17 cellular contexts compared by ENCODE assay signal in the genomic region with DNA sequence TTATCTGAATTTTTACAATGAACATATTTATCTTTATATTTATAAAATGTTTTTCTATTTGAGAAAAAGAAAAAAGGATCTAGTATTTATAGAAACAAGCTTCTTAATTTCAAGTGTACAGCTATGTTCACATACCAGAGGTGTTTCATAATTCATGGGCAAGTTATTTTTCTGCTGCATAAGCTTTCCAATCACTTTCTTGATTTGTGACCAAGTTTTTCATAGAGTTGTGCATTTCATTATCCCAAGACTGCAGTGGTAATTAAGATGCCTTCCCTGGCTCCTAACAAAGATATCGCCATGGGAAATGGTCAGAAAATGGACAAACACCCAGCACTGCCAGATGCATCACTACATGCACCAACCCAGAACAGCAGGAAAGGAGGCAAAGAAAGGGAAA.
"Had no signal": no experiment of that assay in that cellular context is flagged by ENCODE, and none has a peak within 500 bp of the region (broad histone marks: within the 10 kb centered on the region; RNA-seq: fewer than 3 reads in every experiment).

No MANE protein-coding gene starts in this region.

- H3K27ac Mint-ChIP-seq: activated naive CD4-positive, alpha-beta T cell treated with anti-CD3 and anti-CD28 coated beads, Interleukin-2, amount 10 ng/mL, durations not matched to agents 7 days and 5 days; activated T-helper 17 cell treated with anti-CD3 and anti-CD28 coated beads, Interleukin-2, amount 50 U/mL, for 72 hours; effector memory CD8-positive, alpha-beta T cell; progenitor cell of endocrine pancreas; stimulated activated memory B cell treated with anti-CD40 and anti-IgM and Interleukin-4, amounts not matched to agents 10 μg/mL and 1 μg/mL and 100 μg/mL, for 72 hours; WTC11 had no signal

- H3K9me3 ChIP-seq: lower lobe of right lung, tibial nerve, vagina had no signal

- H3K27me3 Mint-ChIP-seq: activated naive CD4-positive, alpha-beta T cell treated with anti-CD3 and anti-CD28 coated beads, Interleukin-2, amount 10 ng/mL, durations not matched to agents 7 days and 5 days; activated T-helper 17 cell treated with anti-CD3 and anti-CD28 coated beads, Interleukin-2, amount 50 U/mL, for 72 hours; brain; naive thymus-derived CD4-positive, alpha-beta T cell; progenitor cell of endocrine pancreas had no signal

- H3K4me3 Mint-ChIP-seq: activated naive CD4-positive, alpha-beta T cell treated with anti-CD3 and anti-CD28 coated beads, Interleukin-2, amount 10 ng/mL, durations not matched to agents 7 days and 5 days; activated T-helper 17 cell treated with anti-CD3 and anti-CD28 coated beads, Interleukin-2, amount 50 U/mL, for 72 hours; central memory CD8-positive, alpha-beta T cell; effector memory CD8-positive, alpha-beta T cell; naive thymus-derived CD4-positive, alpha-beta T cell; stimulated activated memory B cell treated with anti-CD40 and anti-IgM and Interleukin-4, amounts not matched to agents 10 μg/mL and 1 μg/mL and 100 μg/mL, for 72 hours; WTC11 had no signal

- H3K9me3 Mint-ChIP-seq: activated naive CD4-positive, alpha-beta T cell treated with anti-CD3 and anti-CD28 coated beads, Interleukin-2, amount 10 ng/mL, durations not matched to agents 7 days and 5 days; activated T-helper 17 cell treated with anti-CD3 and anti-CD28 coated beads, Interleukin-2, amount 50 U/mL, for 72 hours; brain; central memory CD8-positive, alpha-beta T cell; effector memory CD8-positive, alpha-beta T cell; naive thymus-derived CD4-positive, alpha-beta T cell; stimulated activated memory B cell treated with anti-CD40 and anti-IgM and Interleukin-4, amounts not matched to agents 10 μg/mL and 1 μg/mL and 100 μg/mL, for 72 hours; WTC11 had no signal

- H3K4me3 ChIP-seq: lower lobe of right lung, tibial nerve, vagina had no signal

- H3K27me3 ChIP-seq: tibial nerve, vagina had no signal

- DNase-seq: activated CD4-positive, alpha-beta T cell treated with anti-CD3 and anti-CD28 coated beads for 48 hours; activated CD8-positive, alpha-beta memory T cell treated with anti-CD3 and anti-CD28 coated beads for 24 hours; activated naive CD4-positive, alpha-beta T cell treated with anti-CD3 and anti-CD28 coated beads, Interleukin-2, amount 10 ng/mL, durations not matched to agents 7 days and 5 days; amniotic stem cell; effector memory CD8-positive, alpha-beta T cell; lower lobe of right lung; naive thymus-derived CD4-positive, alpha-beta T cell; right cardiac atrium had no signal

- H3K36me3 Mint-ChIP-seq: stimulated activated memory B cell treated with anti-CD40 and anti-IgM and Interleukin-4, amounts not matched to agents 10 μg/mL and 1 μg/mL and 100 μg/mL, for 72 hours; WTC11 had no signal

- H3K27ac ChIP-seq: epithelial cell of prostate, lower lobe of right lung, tibial nerve, vagina had no signal

- H3K36me3 ChIP-seq: lower lobe of right lung, vagina had no signal

- H3K4me1 Mint-ChIP-seq: stimulated activated memory B cell treated with anti-CD40 and anti-IgM and Interleukin-4, amounts not matched to agents 10 μg/mL and 1 μg/mL and 100 μg/mL, for 72 hours had no signal
